ENCODE assay signal across 14 cellular contexts in genomic region chr11:69487391-69487790, GRCh38. TPM values are rescaled to one million over a fixed set of nuclear protein-coding genes. Genes with fewer than 3 reads are reported as not detected.
DNase-seq lines count a peak whose midpoint lies in the region; ATAC-seq, FAIRE-seq and TF ChIP-seq lines count a peak whose summit lies in the region.
"Had no signal": no experiment of that assay in that cellular context is flagged by ENCODE, and none has a peak within 500 bp of the region (broad histone marks: within the 10 kb centered on the region; RNA-seq: fewer than 3 reads in every experiment).

No MANE protein-coding gene starts in this region.

- H3K79me1 ChIP-seq in mesenchymal stem cell (replicated peaks; ENCODE audit: low read length, poor library complexity, severe bottlenecking): no peaks in the 10 kb centered on the region

- no peak overlapping the region for H3K9ac ChIP-seq in mesenchymal stem cell (ENCODE audit: low read length)

- H2BK120ac ChIP-seq in mesenchymal stem cell (ENCODE audit: low read depth, low read length): no peak overlapping the region

- H3K36me3 ChIP-seq in ascending aorta (no peaks in the 10 kb centered on the region), mesenchymal stem cell (ENCODE audit: control insufficient read depth in 1 of 2, insufficient read depth in 2 of 2, low read depth in 1 of 2, low read length in 2 of 2) (peaks cover 0 to 5% of the 10 kb centered on the region in 2 experiments), tibial artery (no peaks in the 10 kb centered on the region)

- H2AK5ac ChIP-seq in mesenchymal stem cell (ENCODE audit: low read length, severe bottlenecking): no peak overlapping the region

- H4K8ac ChIP-seq in mesenchymal stem cell (ENCODE audit: low read length): no peak overlapping the region

- peak overlapping the region; percentile 35 for H4K91ac ChIP-seq in mesenchymal stem cell (ENCODE audit: low read length)

- H3K4me1 Mint-ChIP-seq in activated T-cell treated with anti-CD3 and anti-CD28 coated beads, Interleukin-2, amount 50 U/mL, for 72 hours (ENCODE audit: low read depth): no peaks in the 10 kb centered on the region

- H3K36me3 Mint-ChIP-seq in activated T-cell treated with anti-CD3 and anti-CD28 coated beads, Interleukin-2, amount 50 U/mL, for 72 hours (ENCODE audit: insufficient read depth in 2 of 2): no peaks in the 10 kb centered on the region

- H3K27me3 ChIP-seq in ascending aorta: no peaks in the 10 kb centered on the region
- H3K27me3 ChIP-seq in mesenchymal stem cell (ENCODE audit: control insufficient read depth in 1 of 2, insufficient read depth in 1 of 2, low read length in 2 of 2): peaks cover 0 to 13% of the 10 kb centered on the region in 2 experiments
- H3K27me3 ChIP-seq in tibial artery: no peaks in the 10 kb centered on the region

- ATAC-seq in HG03432 (IDR thresholded peaks at IDR 0.05; ENCODE audit: unreplicated experiment): no peak
- no peak for ATAC-seq in activated T-cell treated with anti-CD3 and anti-CD28 coated beads, Interleukin-2, amount 50 U/mL, for 72 hours (replicated peaks in 1 of 2)

- no peak overlapping the region for H3K4ac ChIP-seq in mesenchymal stem cell (ENCODE audit: low read depth in 1 of 2, low read length in 2 of 2)

- no peak overlapping the region for H3K23ac ChIP-seq in mesenchymal stem cell (ENCODE audit: low read length in 2 of 2)

- H3K27ac Mint-ChIP-seq in activated T-cell treated with anti-CD3 and anti-CD28 coated beads, Interleukin-2, amount 50 U/mL, for 72 hours: no peak overlapping the region

- 92% methylated on average over 10 of the region's 10 CpGs for WGBS in mesenchymal stem cell

- TF ChIP-seq CTCF in ascending aorta (IDR thresholded peaks at IDR 0.05) (no peak), tibial artery (IDR thresholded peaks at IDR 0.05) (no peak)

- H3K27ac ChIP-seq in ascending aorta: peak overlapping the region; percentile 56 to 73
- H3K27ac ChIP-seq in mesenchymal stem cell (ENCODE audit: low read length, poor library complexity, severe bottlenecking): no peak overlapping the region
- peak overlapping the region; percentile 60 to 75 for H3K27ac ChIP-seq in tibial artery

- H2BK12ac ChIP-seq in mesenchymal stem cell (ENCODE audit: low read length in 2 of 2): no peak overlapping the region

- H3K9me3 ChIP-seq in ascending aorta: no peaks in the 10 kb centered on the region
- H3K9me3 ChIP-seq in mesenchymal stem cell (ENCODE audit: control insufficient read depth, low read length): no peaks in the 10 kb centered on the region
- H3K9me3 ChIP-seq in tibial artery: no peaks in the 10 kb centered on the region

- no peaks in the 10 kb centered on the region for H3K27me3 Mint-ChIP-seq in activated T-cell treated with anti-CD3 and anti-CD28 coated beads, Interleukin-2, amount 50 U/mL, for 72 hours (ENCODE audit: low read depth)

- no peak overlapping the region for H3K4me3 Mint-ChIP-seq in activated T-cell treated with anti-CD3 and anti-CD28 coated beads, Interleukin-2, amount 50 U/mL, for 72 hours

- no peak overlapping the region for H2BK5ac ChIP-seq in mesenchymal stem cell (ENCODE audit: low read depth, low read length, poor library complexity, severe bottlenecking)

- H2BK15ac ChIP-seq in mesenchymal stem cell (ENCODE audit: low read depth, poor library complexity, severe bottlenecking): no peak overlapping the region

- H2AFZ ChIP-seq in mesenchymal stem cell (ENCODE audit: low read depth, low read length): no peak overlapping the region

- DNase-seq in HTR-8/SVneo (ENCODE audit: insufficient read length, low spot score): no peak
- no peak for DNase-seq in ascending aorta (ENCODE audit: low spot score in 2 of 2)
- DNase-seq in mesenchymal stem cell: no peak
- no peak for DNase-seq in tibial artery
- no peak for DNase-seq in T-helper 2 cell
- DNase-seq in activated T-cell treated with anti-CD3 and anti-CD28 coated beads, Interleukin-2, amount 50 U/mL, for 72 hours: no peak
- DNase-seq: COR-L47, H7, NCI-H1930, NCI-H526 treated with DMSO at 0.1 percent for 48 hours, SIG-M5 had no signal

- H3K18ac ChIP-seq in mesenchymal stem cell (ENCODE audit: low read depth in 1 of 2, low read length in 2 of 2): no peak overlapping the region

- H3K14ac ChIP-seq in mesenchymal stem cell (ENCODE audit: low read length in 2 of 2): no peak overlapping the region

- H3K4me3 ChIP-seq in ascending aorta (no peak overlapping the region), mesenchymal stem cell (ENCODE audit: insufficient read depth in 1 of 2, low read depth in 1 of 2, low read length in 2 of 2) (no peak overlapping the region), tibial artery (no peak overlapping the region)

- H3K9me3 Mint-ChIP-seq in activated T-cell treated with anti-CD3 and anti-CD28 coated beads, Interleukin-2, amount 50 U/mL, for 72 hours: no peaks in the 10 kb centered on the region

- FAIRE-seq in HTR-8/SVneo (lab: Jason Lieb, UNC): peak; percentile 40

- intact Hi-C loops in ascending aorta (cut with DNase I) (no loop called here), tibial artery (cut with DNase I; ENCODE audit: low total_unique reads) (no loop called here)

- H3K4me2 ChIP-seq in mesenchymal stem cell (ENCODE audit: low read length, poor library complexity, severe bottlenecking): no peak overlapping the region

- H3K4me1 ChIP-seq in ascending aorta (peaks cover 10 to 35% of the 10 kb centered on the region in 2 donors), mesenchymal stem cell (ENCODE audit: control insufficient read depth, insufficient read depth, low read depth, low read length) (peaks cover 1% of the 10 kb centered on the region), tibial artery (peaks cover 0 to 48% (median 40%) of the 10 kb centered on the region in 4 donors)

RNA-seq across cellular contexts. Expression of gene LINC01488, which starts 5.9 kb away (rescaled TPM):
- not detected for total RNA-seq in ascending aorta
- not detected for polyA plus RNA-seq in mesenchymal stem cell (2013, experiment 1 of 2)
- polyA plus RNA-seq in mesenchymal stem cell (2013, experiment 2 of 2): not detected
- total RNA-seq in activated T-cell treated with anti-CD3 and anti-CD28 coated beads, Interleukin-2, amount 50 U/mL, for 72 hours: not detected
- total RNA-seq: H7, HT1080, OCI-LY7 had no signal
